Comparison of ENCODE assay signal across 8 cellular contexts in the genomic region with DNA sequence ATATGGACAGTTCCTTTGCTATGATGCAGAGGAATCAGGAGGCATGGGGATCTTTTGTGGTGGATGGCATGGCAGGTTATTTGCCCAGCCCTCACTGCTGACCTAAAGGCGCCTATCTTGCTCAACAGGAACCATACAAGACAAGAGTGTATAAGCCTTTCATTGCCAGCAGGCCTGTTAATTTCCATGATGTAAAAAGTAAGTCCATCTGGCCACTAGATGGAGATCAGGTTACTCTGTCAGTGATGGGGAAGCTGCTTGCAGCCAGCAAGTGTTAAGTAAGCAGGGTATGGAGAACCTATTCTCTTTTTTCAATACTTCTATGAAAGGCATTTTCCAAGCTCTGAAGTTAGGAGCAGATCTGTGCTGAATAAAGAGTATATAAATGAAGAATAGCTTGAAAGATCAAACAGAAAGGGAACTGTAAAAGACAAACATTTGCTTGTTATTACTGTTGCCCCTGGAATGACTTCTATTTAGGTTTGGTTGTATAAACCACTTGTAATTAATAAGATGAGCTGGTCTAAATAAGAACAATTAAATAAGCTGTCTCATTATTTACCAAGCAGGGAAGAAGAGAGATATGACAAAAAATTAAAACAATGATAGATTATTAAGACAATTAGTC.
DNase-seq lines count a peak whose midpoint lies in the region; ATAC-seq, FAIRE-seq and TF ChIP-seq lines count a peak whose summit lies in the region.

No MANE protein-coding gene starts in this region.

- H3K9me3 Mint-ChIP-seq in activated B cell treated with CpG ODN at 0.5 μM for 24 hours (no peaks in the 10 kb centered on the region), nephron (no peaks in the 10 kb centered on the region)

- DNase-seq in D721Med (ENCODE audit: insufficient read length, low spot score) (no peak), GM19238 (ENCODE audit: insufficient read length, low spot score) (peak; percentile 27), NCI-H345 treated with DMSO at 0.1 percent for 48 hours (lab: John Stamatoyannopoulos, UW; ENCODE audit: unreplicated experiment) (peak; percentile 66), activated B cell treated with CpG ODN at 0.5 μM for 24 hours (no peak), fibroblast of the aortic adventitia (ENCODE audit: low read depth) (peak; percentile 97), NCI-H187 treated with DMSO at 0.1 percent for 48 hours (lab: John Stamatoyannopoulos, UW) (no peak)

- H3K27ac Mint-ChIP-seq in activated B cell treated with CpG ODN at 0.5 μM for 24 hours (no peak overlapping the region), nephron (no peak overlapping the region)

- peak; percentile 90 for FAIRE-seq in D721Med (lab: Jason Lieb, UNC)

- H3K4me3 Mint-ChIP-seq in activated B cell treated with CpG ODN at 0.5 μM for 24 hours (no peak overlapping the region), nephron (no peak overlapping the region)

- H3K4me3 ChIP-seq in fibroblast of the aortic adventitia (ENCODE audit: low read depth, low read length), result no peak overlapping the region

- H3K36me3 Mint-ChIP-seq in activated B cell treated with CpG ODN at 0.5 μM for 24 hours (ENCODE audit: low read depth), result peaks cover 14% of the 10 kb centered on the region
- H3K36me3 Mint-ChIP-seq in nephron (ENCODE audit: low read depth), result no peaks in the 10 kb centered on the region

- POLR2A ChIA-PET in activated B cell treated with CpG ODN at 0.5 μM for 24 hours (lab: Charles Lee), result no interaction called here

- peaks cover 17% of the 10 kb centered on the region for H3K27me3 Mint-ChIP-seq in activated B cell treated with CpG ODN at 0.5 μM for 24 hours
- no peaks in the 10 kb centered on the region for H3K27me3 Mint-ChIP-seq in nephron (ENCODE audit: low read depth)

- intact Hi-C loops in activated B cell treated with CpG ODN at 0.5 μM for 24 hours (cut with micrococcal nuclease), result loop anchor here (1.0 to 5.0 kb wide), 4 partner anchors 239 to 548 kb away; no protein-coding TSS in a partner anchor

- CTCF ChIA-PET in activated B cell treated with CpG ODN at 0.5 μM for 24 hours (lab: Charles Lee), result interaction anchor here (0.9 to 8.1 kb wide), 8 partner anchors 10 to 444 kb away, joined by 3 to 98 read pairs (median 4); no protein-coding TSS in a partner anchor

- TF ChIP-seq CTCF in D721Med (IDR thresholded peaks at IDR 0.05; ENCODE audit: insufficient read depth, missing control alignments) (peak; percentile 91), activated B cell treated with CpG ODN at 0.5 μM for 24 hours (IDR thresholded peaks at IDR 0.05) (no peak), fibroblast of the aortic adventitia (IDR thresholded peaks at IDR 0.05; ENCODE audit: insufficient read depth, low read length) (peak; percentile 78), nephron (IDR thresholded peaks at IDR 0.05; ENCODE audit: unreplicated experiment in 3 of 3) (peak; percentile 81 to 85 (median 84))

- peak; percentile 89 for ATAC-seq in HG03432 (IDR thresholded peaks at IDR 0.05; ENCODE audit: unreplicated experiment)
- ATAC-seq in activated B cell treated with CpG ODN at 0.5 μM for 24 hours (ENCODE audit: low read depth), result peak; percentile 68

- no peaks in the 10 kb centered on the region for H3K4me1 Mint-ChIP-seq in activated B cell treated with CpG ODN at 0.5 μM for 24 hours
- H3K4me1 Mint-ChIP-seq in nephron, result peaks cover 12% of the 10 kb centered on the region

Comparison
In these comparisons a context has a peak if more than half of its experiments do, and no peak if none do; other contexts are left out.
1. DNase-seq: peak in GM19238 (single experiment), NCI-H345 treated with DMSO at 0.1 percent for 48 hours (single experiment) and fibroblast of the aortic adventitia (single experiment); none in D721Med (single experiment), activated B cell treated with CpG ODN at 0.5 μM for 24 hours (single experiment) and NCI-H187 treated with DMSO at 0.1 percent for 48 hours (single experiment).